In genomic region chr1:167654975-167655575, GRCh38 we compare ENCODE assay signal across 14 cellular contexts. TPM values are rescaled to one million over a fixed set of nuclear protein-coding genes. Genes with fewer than 3 reads are reported as not detected.
DNase-seq lines count a peak whose midpoint lies in the region; ATAC-seq and TF ChIP-seq lines count a peak whose summit lies in the region.
"Had no signal": no experiment of that assay in that cellular context is flagged by ENCODE, and none has a peak within 500 bp of the region (broad histone marks: within the 10 kb centered on the region; RNA-seq: fewer than 3 reads in every experiment).

No MANE protein-coding gene starts in this region.

- TF ChIP-seq CTCF in WTC11 (IDR thresholded peaks at IDR 0.05) = no peak

- POLR2A ChIA-PET in WTC11 (lab: Charles Lee) = no interaction called here

- CTCF ChIA-PET in WTC11 (lab: Charles Lee) = interaction anchor here (0.6 to 1.5 kb wide), 3 partner anchors 20 to 115 kb away, joined by 3 to 4 read pairs (median 3); no protein-coding TSS in a partner anchor

- no peaks in the 10 kb centered on the region for H3K27me3 Mint-ChIP-seq in activated T-cell treated with anti-CD3 and anti-CD28 coated beads, Interleukin-2, amount 50 U/mL, for 24 hours
- H3K27me3 Mint-ChIP-seq in activated naive CD8-positive, alpha-beta T cell treated with anti-CD3 and anti-CD28 coated beads, Interleukin-2, amount 50 U/mL, for 24 hours = no peaks in the 10 kb centered on the region
- H3K27me3 Mint-ChIP-seq in stimulated activated memory B cell treated with anti-CD40 and anti-IgM and Interleukin-4, amounts not matched to agents 10 μg/mL and 1 μg/mL and 100 μg/mL, for 72 hours = no peaks in the 10 kb centered on the region
- peaks cover 3% of the 10 kb centered on the region; the same call in 1 of the 2 replicates for H3K27me3 Mint-ChIP-seq in WTC11 (ENCODE audit: low read depth)
- H3K27me3 Mint-ChIP-seq: activated naive CD4-positive, alpha-beta T cell treated with anti-CD3 and anti-CD28 coated beads, Interleukin-2, amount 10 ng/mL, durations not matched to agents 7 days and 5 days had no signal

- H3K9me3 Mint-ChIP-seq in activated T-cell treated with anti-CD3 and anti-CD28 coated beads, Interleukin-2, amount 50 U/mL, for 24 hours = no peaks in the 10 kb centered on the region
- no peaks in the 10 kb centered on the region for H3K9me3 Mint-ChIP-seq in activated naive CD8-positive, alpha-beta T cell treated with anti-CD3 and anti-CD28 coated beads, Interleukin-2, amount 50 U/mL, for 24 hours
- no peaks in the 10 kb centered on the region for H3K9me3 Mint-ChIP-seq in stimulated activated memory B cell treated with anti-CD40 and anti-IgM and Interleukin-4, amounts not matched to agents 10 μg/mL and 1 μg/mL and 100 μg/mL, for 72 hours
- no peaks in the 10 kb centered on the region for H3K9me3 Mint-ChIP-seq in WTC11
- H3K9me3 Mint-ChIP-seq: activated naive CD4-positive, alpha-beta T cell treated with anti-CD3 and anti-CD28 coated beads, Interleukin-2, amount 10 ng/mL, durations not matched to agents 7 days and 5 days had no signal

- ATAC-seq in activated naive CD8-positive, alpha-beta T cell treated with anti-CD3 and anti-CD28 coated beads, Interleukin-2, amount 50 U/mL, for 24 hours = no peak
- ATAC-seq in stimulated activated memory B cell treated with anti-CD40 and anti-IgM and Interleukin-4, amounts not matched to agents 10 μg/mL and 1 μg/mL and 100 μg/mL, for 72 hours = no peak
- ATAC-seq in WTC11 (no peak), HG03457 (IDR thresholded peaks at IDR 0.05; ENCODE audit: unreplicated experiment) (no peak)

- H3K36me3 Mint-ChIP-seq in activated T-cell treated with anti-CD3 and anti-CD28 coated beads, Interleukin-2, amount 50 U/mL, for 24 hours (ENCODE audit: low read depth) = peaks cover 38% of the 10 kb centered on the region
- H3K36me3 Mint-ChIP-seq in activated naive CD8-positive, alpha-beta T cell treated with anti-CD3 and anti-CD28 coated beads, Interleukin-2, amount 50 U/mL, for 24 hours (ENCODE audit: low read depth) = peaks cover 11% of the 10 kb centered on the region
- peaks cover 40% of the 10 kb centered on the region for H3K36me3 Mint-ChIP-seq in stimulated activated memory B cell treated with anti-CD40 and anti-IgM and Interleukin-4, amounts not matched to agents 10 μg/mL and 1 μg/mL and 100 μg/mL, for 72 hours
- no peaks in the 10 kb centered on the region for H3K36me3 Mint-ChIP-seq in WTC11

- H3K4me3 Mint-ChIP-seq in activated T-cell treated with anti-CD3 and anti-CD28 coated beads, Interleukin-2, amount 50 U/mL, for 24 hours = no peak overlapping the region
- no peak overlapping the region for H3K4me3 Mint-ChIP-seq in activated naive CD8-positive, alpha-beta T cell treated with anti-CD3 and anti-CD28 coated beads, Interleukin-2, amount 50 U/mL, for 24 hours
- H3K4me3 Mint-ChIP-seq in stimulated activated memory B cell treated with anti-CD40 and anti-IgM and Interleukin-4, amounts not matched to agents 10 μg/mL and 1 μg/mL and 100 μg/mL, for 72 hours = no peak overlapping the region
- H3K4me3 Mint-ChIP-seq in WTC11 = no peak overlapping the region
- H3K4me3 Mint-ChIP-seq: activated naive CD4-positive, alpha-beta T cell treated with anti-CD3 and anti-CD28 coated beads, Interleukin-2, amount 10 ng/mL, durations not matched to agents 7 days and 5 days had no signal

- H3K4me1 Mint-ChIP-seq in activated T-cell treated with anti-CD3 and anti-CD28 coated beads, Interleukin-2, amount 50 U/mL, for 24 hours (ENCODE audit: low read depth) = peaks cover 90% of the 10 kb centered on the region
- peaks cover 86% of the 10 kb centered on the region for H3K4me1 Mint-ChIP-seq in activated naive CD8-positive, alpha-beta T cell treated with anti-CD3 and anti-CD28 coated beads, Interleukin-2, amount 50 U/mL, for 24 hours
- peaks cover 85% of the 10 kb centered on the region for H3K4me1 Mint-ChIP-seq in stimulated activated memory B cell treated with anti-CD40 and anti-IgM and Interleukin-4, amounts not matched to agents 10 μg/mL and 1 μg/mL and 100 μg/mL, for 72 hours
- peaks cover 9% of the 10 kb centered on the region; the same call in 1 of the 2 replicates for H3K4me1 Mint-ChIP-seq in WTC11

- H3K27ac Mint-ChIP-seq in activated T-cell treated with anti-CD3 and anti-CD28 coated beads, Interleukin-2, amount 50 U/mL, for 24 hours = peak overlapping the region; percentile 19
- H3K27ac Mint-ChIP-seq in activated naive CD8-positive, alpha-beta T cell treated with anti-CD3 and anti-CD28 coated beads, Interleukin-2, amount 50 U/mL, for 24 hours = peak overlapping the region; percentile 37
- H3K27ac Mint-ChIP-seq in stimulated activated memory B cell treated with anti-CD40 and anti-IgM and Interleukin-4, amounts not matched to agents 10 μg/mL and 1 μg/mL and 100 μg/mL, for 72 hours = peak overlapping the region; percentile 61
- no peak overlapping the region for H3K27ac Mint-ChIP-seq in WTC11
- H3K27ac Mint-ChIP-seq: activated naive CD4-positive, alpha-beta T cell treated with anti-CD3 and anti-CD28 coated beads, Interleukin-2, amount 10 ng/mL, durations not matched to agents 7 days and 5 days had no signal

- no peak for DNase-seq in activated T-cell treated with anti-CD3 and anti-CD28 coated beads, Interleukin-2, amount 50 U/mL, for 24 hours
- DNase-seq in activated T-cell treated with anti-CD3 and anti-CD28 coated beads, Interleukin-2, amount 50 U/mL, for 48 hours = no peak
- DNase-seq in activated naive CD8-positive, alpha-beta T cell treated with anti-CD3 and anti-CD28 coated beads, Interleukin-2, amount 50 U/mL, for 24 hours = no peak
- peak; percentile 73 for DNase-seq in islet precursor cell
- no peak for DNase-seq in WTC11 (ENCODE audit: low spot score)
- DNase-seq in NK-92 (lab: John Stamatoyannopoulos, UW; ENCODE audit: unreplicated experiment) = no peak
- DNase-seq: activated naive CD4-positive, alpha-beta T cell treated with anti-CD3 and anti-CD28 coated beads, Interleukin-2, amount 10 ng/mL, durations not matched to agents 7 days and 5 days; cerebellar nuclear complex; NK-92 treated with Interleukin-12 subunit alpha and Interleukin-12 subunit beta, amount 100 ng/mL, for 24 hours; SHP77 treated with DMSO at 0.1 percent for 48 hours; stimulated activated CD4-positive, alpha-beta T cell treated with anti-CD3 and anti-CD28 coated beads, Interleukin-1b, Interleukin-23, amount 100 ng/mL, for 48 hours had no signal

TF ChIP-seq in WTC11, 78 proteins besides CTCF, POLR2A, EP300 and RAD21:
- no peak for TF ChIP-seq FOXJ3 (CRISPR knock-in tag; IDR thresholded peaks at IDR 0.05; ENCODE audit: borderline replicate concordance)
- no peak for TF ChIP-seq ZNF671 (CRISPR knock-in tag; IDR thresholded peaks at IDR 0.05)
- TF ChIP-seq TP53 (CRISPR knock-in tag; IDR thresholded peaks at IDR 0.05) = no peak
- TF ChIP-seq RORB (CRISPR knock-in tag; IDR thresholded peaks at IDR 0.05) = no peak
- no peak for TF ChIP-seq FOXP1 (CRISPR knock-in tag; IDR thresholded peaks at IDR 0.05; ENCODE audit: borderline replicate concordance)
- no peak for TF ChIP-seq ZNF263 (CRISPR knock-in tag; IDR thresholded peaks at IDR 0.05; ENCODE audit: low read depth)
- TF ChIP-seq FOXK1 (CRISPR knock-in tag; IDR thresholded peaks at IDR 0.05) = no peak
TF ChIP-seq in WTC11: peak in this region for 0.

RNA-seq across cellular contexts. Expression of gene RCSD1, which starts 25.0 kb away (rescaled TPM):
- 0.23 to 0.71 TPM (median 0.50 TPM) in 3 replicates for total RNA-seq in WTC11 (2021)
- total RNA-seq: G401 had no signal
